7 cellular contexts compared by ENCODE assay signal in genomic region chr20:37551660-37552059, GRCh38. TPM values are rescaled to one million over a fixed set of nuclear protein-coding genes. Genes with fewer than 3 reads are reported as not detected.
"Had no signal": no experiment of that assay in that cellular context is flagged by ENCODE, and none has a peak within 500 bp of the region (broad histone marks: within the 10 kb centered on the region; RNA-seq: fewer than 3 reads in every experiment).

No MANE protein-coding gene starts in this region.

RNA-seq across cellular contexts. Expression of gene NNAT, which starts 30.6 kb away (rescaled TPM):
- total RNA-seq: MCF 10A, NCI-H460, OCI-LY7, PC-9, RPMI7951, SJCRH30, SK-MEL-5 had no signal
